1 cellular context compared by ENCODE assay signal in the genomic region with DNA sequence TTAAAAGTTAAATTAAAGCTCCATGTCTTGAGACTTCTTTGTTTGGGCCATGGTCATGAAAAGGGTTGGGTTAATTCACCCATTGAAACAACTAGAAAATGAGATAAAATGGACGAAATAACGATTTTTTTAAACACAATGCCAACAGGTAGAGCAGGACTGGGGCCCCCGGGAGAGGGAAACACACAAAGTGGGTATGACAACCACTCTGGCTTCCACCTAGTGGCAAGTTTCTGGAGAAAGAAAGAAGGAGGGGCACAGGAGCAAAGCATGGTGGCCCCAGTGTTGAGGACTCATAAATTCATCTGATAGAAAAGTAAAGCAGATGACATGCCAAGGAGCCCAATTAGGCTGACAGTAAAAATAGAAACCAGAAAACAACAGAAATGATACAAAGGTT.
TF ChIP-seq lines count a peak whose summit lies in the region.

No MANE protein-coding gene starts in this region.

TF ChIP-seq in GM23338, 12 proteins besides CTCF, POLR2A, EP300 and RAD21:
- TF ChIP-seq, protein P1, sequence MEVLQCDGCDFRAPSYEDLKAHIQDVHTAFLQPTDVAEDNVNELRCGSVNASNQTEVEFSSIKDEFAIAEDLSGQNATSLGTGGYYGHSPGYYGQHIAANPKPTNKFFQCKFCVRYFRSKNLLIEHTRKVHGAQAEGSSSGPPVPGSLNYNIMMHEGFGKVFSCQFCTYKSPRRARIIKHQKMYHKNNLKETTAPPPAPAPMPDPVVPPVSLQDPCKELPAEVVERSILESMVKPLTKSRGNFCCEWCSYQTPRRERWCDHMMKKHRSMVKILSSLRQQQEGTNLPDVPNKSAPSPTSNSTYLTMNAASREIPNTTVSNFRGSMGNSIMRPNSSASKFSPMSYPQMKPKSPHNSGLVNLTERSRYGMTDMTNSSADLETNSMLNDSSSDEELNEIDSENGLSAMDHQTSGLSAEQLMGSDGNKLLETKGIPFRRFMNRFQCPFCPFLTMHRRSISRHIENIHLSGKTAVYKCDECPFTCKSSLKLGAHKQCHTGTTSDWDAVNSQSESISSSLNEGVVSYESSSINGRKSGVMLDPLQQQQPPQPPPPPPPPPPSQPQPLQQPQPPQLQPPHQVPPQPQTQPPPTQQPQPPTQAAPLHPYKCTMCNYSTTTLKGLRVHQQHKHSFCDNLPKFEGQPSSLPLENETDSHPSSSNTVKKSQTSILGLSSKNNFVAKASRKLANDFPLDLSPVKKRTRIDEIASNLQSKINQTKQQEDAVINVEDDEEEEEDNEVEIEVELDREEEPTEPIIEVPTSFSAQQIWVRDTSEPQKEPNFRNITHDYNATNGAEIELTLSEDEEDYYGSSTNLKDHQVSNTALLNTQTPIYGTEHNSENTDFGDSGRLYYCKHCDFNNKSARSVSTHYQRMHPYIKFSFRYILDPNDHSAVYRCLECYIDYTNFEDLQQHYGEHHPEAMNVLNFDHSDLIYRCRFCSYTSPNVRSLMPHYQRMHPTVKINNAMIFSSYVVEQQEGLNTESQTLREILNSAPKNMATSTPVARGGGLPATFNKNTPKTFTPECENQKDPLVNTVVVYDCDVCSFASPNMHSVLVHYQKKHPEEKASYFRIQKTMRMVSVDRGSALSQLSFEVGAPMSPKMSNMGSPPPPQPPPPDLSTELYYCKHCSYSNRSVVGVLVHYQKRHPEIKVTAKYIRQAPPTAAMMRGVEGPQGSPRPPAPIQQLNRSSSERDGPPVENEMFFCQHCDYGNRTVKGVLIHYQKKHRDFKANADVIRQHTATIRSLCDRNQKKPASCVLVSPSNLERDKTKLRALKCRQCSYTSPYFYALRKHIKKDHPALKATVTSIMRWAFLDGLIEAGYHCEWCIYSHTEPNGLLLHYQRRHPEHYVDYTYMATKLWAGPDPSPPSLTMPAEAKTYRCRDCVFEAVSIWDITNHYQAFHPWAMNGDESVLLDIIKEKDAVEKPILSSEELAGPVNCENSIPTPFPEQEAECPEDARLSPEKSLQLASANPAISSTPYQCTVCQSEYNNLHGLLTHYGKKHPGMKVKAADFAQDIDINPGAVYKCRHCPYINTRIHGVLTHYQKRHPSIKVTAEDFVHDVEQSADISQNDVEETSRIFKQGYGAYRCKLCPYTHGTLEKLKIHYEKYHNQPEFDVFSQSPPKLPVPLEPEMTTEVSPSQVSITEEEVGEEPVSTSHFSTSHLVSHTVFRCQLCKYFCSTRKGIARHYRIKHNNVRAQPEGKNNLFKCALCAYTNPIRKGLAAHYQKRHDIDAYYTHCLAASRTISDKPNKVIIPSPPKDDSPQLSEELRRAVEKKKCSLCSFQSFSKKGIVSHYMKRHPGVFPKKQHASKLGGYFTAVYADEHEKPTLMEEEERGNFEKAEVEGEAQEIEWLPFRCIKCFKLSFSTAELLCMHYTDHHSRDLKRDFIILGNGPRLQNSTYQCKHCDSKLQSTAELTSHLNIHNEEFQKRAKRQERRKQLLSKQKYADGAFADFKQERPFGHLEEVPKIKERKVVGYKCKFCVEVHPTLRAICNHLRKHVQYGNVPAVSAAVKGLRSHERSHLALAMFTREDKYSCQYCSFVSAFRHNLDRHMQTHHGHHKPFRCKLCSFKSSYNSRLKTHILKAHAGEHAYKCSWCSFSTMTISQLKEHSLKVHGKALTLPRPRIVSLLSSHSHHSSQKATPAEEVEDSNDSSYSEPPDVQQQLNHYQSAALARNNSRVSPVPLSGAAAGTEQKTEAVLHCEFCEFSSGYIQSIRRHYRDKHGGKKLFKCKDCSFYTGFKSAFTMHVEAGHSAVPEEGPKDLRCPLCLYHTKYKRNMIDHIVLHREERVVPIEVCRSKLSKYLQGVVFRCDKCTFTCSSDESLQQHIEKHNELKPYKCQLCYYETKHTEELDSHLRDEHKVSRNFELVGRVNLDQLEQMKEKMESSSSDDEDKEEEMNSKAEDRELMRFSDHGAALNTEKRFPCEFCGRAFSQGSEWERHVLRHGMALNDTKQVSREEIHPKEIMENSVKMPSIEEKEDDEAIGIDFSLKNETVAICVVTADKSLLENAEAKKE (CRISPR knock-in tag; IDR thresholded peaks at IDR 0.05), result no peak
- no peak for TF ChIP-seq JUNB (IDR thresholded peaks at IDR 0.05; ENCODE audit: unreplicated experiment)
- TF ChIP-seq POLR2AphosphoS5 (IDR thresholded peaks at IDR 0.05; ENCODE audit: low read depth), result no peak
- no peak for TF ChIP-seq ZNF331 (CRISPR knock-in tag; IDR thresholded peaks at IDR 0.05; ENCODE audit: low read depth)
- no peak for TF ChIP-seq STAT1 (IDR thresholded peaks at IDR 0.05; ENCODE audit: unreplicated experiment)
- TF ChIP-seq, protein P2, sequence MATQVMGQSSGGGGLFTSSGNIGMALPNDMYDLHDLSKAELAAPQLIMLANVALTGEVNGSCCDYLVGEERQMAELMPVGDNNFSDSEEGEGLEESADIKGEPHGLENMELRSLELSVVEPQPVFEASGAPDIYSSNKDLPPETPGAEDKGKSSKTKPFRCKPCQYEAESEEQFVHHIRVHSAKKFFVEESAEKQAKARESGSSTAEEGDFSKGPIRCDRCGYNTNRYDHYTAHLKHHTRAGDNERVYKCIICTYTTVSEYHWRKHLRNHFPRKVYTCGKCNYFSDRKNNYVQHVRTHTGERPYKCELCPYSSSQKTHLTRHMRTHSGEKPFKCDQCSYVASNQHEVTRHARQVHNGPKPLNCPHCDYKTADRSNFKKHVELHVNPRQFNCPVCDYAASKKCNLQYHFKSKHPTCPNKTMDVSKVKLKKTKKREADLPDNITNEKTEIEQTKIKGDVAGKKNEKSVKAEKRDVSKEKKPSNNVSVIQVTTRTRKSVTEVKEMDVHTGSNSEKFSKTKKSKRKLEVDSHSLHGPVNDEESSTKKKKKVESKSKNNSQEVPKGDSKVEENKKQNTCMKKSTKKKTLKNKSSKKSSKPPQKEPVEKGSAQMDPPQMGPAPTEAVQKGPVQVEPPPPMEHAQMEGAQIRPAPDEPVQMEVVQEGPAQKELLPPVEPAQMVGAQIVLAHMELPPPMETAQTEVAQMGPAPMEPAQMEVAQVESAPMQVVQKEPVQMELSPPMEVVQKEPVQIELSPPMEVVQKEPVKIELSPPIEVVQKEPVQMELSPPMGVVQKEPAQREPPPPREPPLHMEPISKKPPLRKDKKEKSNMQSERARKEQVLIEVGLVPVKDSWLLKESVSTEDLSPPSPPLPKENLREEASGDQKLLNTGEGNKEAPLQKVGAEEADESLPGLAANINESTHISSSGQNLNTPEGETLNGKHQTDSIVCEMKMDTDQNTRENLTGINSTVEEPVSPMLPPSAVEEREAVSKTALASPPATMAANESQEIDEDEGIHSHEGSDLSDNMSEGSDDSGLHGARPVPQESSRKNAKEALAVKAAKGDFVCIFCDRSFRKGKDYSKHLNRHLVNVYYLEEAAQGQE (IDR thresholded peaks at IDR 0.05; ENCODE audit: unreplicated experiment), result no peak
- no peak for TF ChIP-seq NANOG (IDR thresholded peaks at IDR 0.05; ENCODE audit: borderline replicate concordance)
- TF ChIP-seq EZH2phosphoT487 (IDR thresholded peaks at IDR 0.05; ENCODE audit: unreplicated experiment), result no peak
- TF ChIP-seq EZH2 (IDR thresholded peaks at IDR 0.05; ENCODE audit: low read depth, unreplicated experiment), result no peak
- no peak for TF ChIP-seq CREB1 (CRISPR knock-in tag; IDR thresholded peaks at IDR 0.05; ENCODE audit: low read depth)
- TF ChIP-seq, protein P3, sequence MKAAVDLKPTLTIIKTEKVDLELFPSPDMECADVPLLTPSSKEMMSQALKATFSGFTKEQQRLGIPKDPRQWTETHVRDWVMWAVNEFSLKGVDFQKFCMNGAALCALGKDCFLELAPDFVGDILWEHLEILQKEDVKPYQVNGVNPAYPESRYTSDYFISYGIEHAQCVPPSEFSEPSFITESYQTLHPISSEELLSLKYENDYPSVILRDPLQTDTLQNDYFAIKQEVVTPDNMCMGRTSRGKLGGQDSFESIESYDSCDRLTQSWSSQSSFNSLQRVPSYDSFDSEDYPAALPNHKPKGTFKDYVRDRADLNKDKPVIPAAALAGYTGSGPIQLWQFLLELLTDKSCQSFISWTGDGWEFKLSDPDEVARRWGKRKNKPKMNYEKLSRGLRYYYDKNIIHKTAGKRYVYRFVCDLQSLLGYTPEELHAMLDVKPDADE (IDR thresholded peaks at IDR 0.05), result no peak
- no peak for TF ChIP-seq ZNF114 (CRISPR knock-in tag; IDR thresholded peaks at IDR 0.05)
TF ChIP-seq in GM23338: peak in this region for 0.
